ENCODE assay signal across 25 cellular contexts in genomic region chr3:156906275-156906674, GRCh38.
"Had no signal": no experiment of that assay in that cellular context is flagged by ENCODE, and none has a peak within 500 bp of the region (broad histone marks: within the 10 kb centered on the region; RNA-seq: fewer than 3 reads in every experiment).

No MANE protein-coding gene starts in this region.

- ATAC-seq: effector memory CD8-positive, alpha-beta T cell; gastroesophageal sphincter; heart left ventricle; left lobe of liver; mucosa of descending colon; natural killer cell treated with Interleukin-12 subunit alpha and Interleukin-12 subunit beta and Interleukin-15 and Interleukin-18, amount 100 ng/mL, for 72 hours; psoas muscle; stimulated activated naive B cell treated with anti-CD40 and anti-IgM and Interleukin-4, amounts not matched to agents 10 μg/mL and 1 μg/mL and 100 μg/mL, for 72 hours had no signal

- H3K9me3 ChIP-seq: gastroesophageal sphincter, heart left ventricle, mucosa of descending colon, neutrophil, psoas muscle, sigmoid colon, thoracic aorta had no signal

- H3K79me2 ChIP-seq: hepatocyte had no signal

- FAIRE-seq: endometrium, kidney had no signal

- H3K4me3 ChIP-seq: gastroesophageal sphincter, heart left ventricle, hepatocyte, lung, mucosa of descending colon, psoas muscle, sigmoid colon, skin epidermis, thoracic aorta had no signal

- H3K27ac ChIP-seq: gastroesophageal sphincter, heart left ventricle, hepatocyte, neutrophil, psoas muscle, sigmoid colon, skin epidermis, thoracic aorta had no signal

- H3K4me1 ChIP-seq: gastroesophageal sphincter, heart left ventricle, psoas muscle, sigmoid colon had no signal

- H3K36me3 ChIP-seq: gastroesophageal sphincter, heart left ventricle, neutrophil, sigmoid colon, thoracic aorta had no signal

- H3K27me3 ChIP-seq: gastroesophageal sphincter, heart left ventricle, hepatocyte, neutrophil, sigmoid colon had no signal

- H2AFZ ChIP-seq: hepatocyte had no signal

- H3K4me2 ChIP-seq: hepatocyte had no signal

- DNase-seq: cortex of kidney; effector memory CD8-positive, alpha-beta T cell; erythroblast; heart left ventricle; kidney; mesenchymal stem cell; mucosa of descending colon; naive B cell; posterior cingulate gyrus; psoas muscle; right cardiac atrium; sigmoid colon; stimulated activated CD4-positive, alpha-beta T cell treated with anti-CD3 and anti-CD28 coated beads, Interleukin-15, amount 100 ng/mL, for 24 hours; stimulated activated CD4-positive, alpha-beta T cell treated with anti-CD3 and anti-CD28 coated beads, Interleukin-2, amount 100 ng/mL, for 48 hours; stimulated activated naive B cell treated with anti-CD40 and anti-IgM and Interleukin-4, amounts not matched to agents 10 μg/mL and 1 μg/mL and 100 μg/mL, for 72 hours; trophoblast cell had no signal
